Comparison of ENCODE assay signal across 38 cellular contexts in genomic region chr1:16503494-16503893, GRCh38. TPM values are rescaled to one million over a fixed set of nuclear protein-coding genes. Genes with fewer than 3 reads are reported as not detected.
"Had no signal": no experiment of that assay in that cellular context is flagged by ENCODE, and none has a peak within 500 bp of the region (broad histone marks: within the 10 kb centered on the region; RNA-seq: fewer than 3 reads in every experiment).

No MANE protein-coding gene starts in this region.

- H3K27me3 ChIP-seq: ascending aorta, cardiac muscle cell had no signal

- H3K27me3 Mint-ChIP-seq: activated CD4-positive, alpha-beta T cell treated with anti-CD3 and anti-CD28 coated beads for 36 hours; activated CD4-positive, alpha-beta T cell treated with anti-CD3 and anti-CD28 coated beads, Interleukin-2, amount 10 ng/mL, durations not matched to agents 7 days and 5 days; activated naive CD4-positive, alpha-beta T cell treated with anti-CD3 and anti-CD28 coated beads, Interleukin-2, amount 50 U/mL, for 24 hours; activated naive CD8-positive, alpha-beta T cell; activated naive CD8-positive, alpha-beta T cell treated with anti-CD3 and anti-CD28 coated beads, Interleukin-2, amount 50 U/mL, for 24 hours; activated T-cell treated with anti-CD3 and anti-CD28 coated beads, Interleukin-2, amount 50 U/mL, for 24 hours; central memory CD8-positive, alpha-beta T cell had no signal

- H3K36me3 Mint-ChIP-seq: activated naive CD8-positive, alpha-beta T cell; activated naive CD8-positive, alpha-beta T cell treated with anti-CD3 and anti-CD28 coated beads, Interleukin-2, amount 10 ng/mL, durations not matched to agents 7 days and 5 days; WTC11 had no signal

- H3K27ac ChIP-seq: ascending aorta, cardiac muscle cell, WERI-Rb-1 had no signal

- H3K9me3 Mint-ChIP-seq: activated CD4-positive, alpha-beta memory T cell treated with anti-CD3 and anti-CD28 coated beads, Interleukin-2, amount 10 ng/mL, durations not matched to agents 7 days and 5 days; activated CD4-positive, alpha-beta T cell treated with anti-CD3 and anti-CD28 coated beads, Interleukin-2, amount 10 ng/mL, durations not matched to agents 7 days and 5 days; activated naive CD4-positive, alpha-beta T cell treated with anti-CD3 and anti-CD28 coated beads, Interleukin-2, amount 10 ng/mL, durations not matched to agents 7 days and 5 days; activated naive CD4-positive, alpha-beta T cell treated with anti-CD3 and anti-CD28 coated beads, Interleukin-2, amount 50 U/mL, for 24 hours; activated naive CD8-positive, alpha-beta T cell treated with anti-CD3 and anti-CD28 coated beads, Interleukin-2, amount 50 U/mL, for 24 hours; central memory CD8-positive, alpha-beta T cell; T-helper 2 cell treated with Interferon-gamma antibody and Interleukin-4, amounts not matched to agents 5 μg/mL and 100 μg/mL, for 36 hours had no signal

- H3K4me3 ChIP-seq: ascending aorta, cardiac muscle cell had no signal

- H3K27ac Mint-ChIP-seq: activated CD4-positive, alpha-beta memory T cell treated with anti-CD3 and anti-CD28 coated beads, Interleukin-2, amount 10 ng/mL, durations not matched to agents 7 days and 5 days; activated CD4-positive, alpha-beta T cell treated with anti-CD3 and anti-CD28 coated beads for 36 hours; activated CD4-positive, alpha-beta T cell treated with anti-CD3 and anti-CD28 coated beads, Interleukin-2, amount 10 ng/mL, durations not matched to agents 7 days and 5 days; activated CD8-positive, alpha-beta memory T cell treated with anti-CD3 and anti-CD28 coated beads, Interleukin-2, amount 10 ng/mL, durations not matched to agents 7 days and 5 days; activated CD8-positive, alpha-beta T cell treated with anti-CD3 and anti-CD28 coated beads, Interleukin-2, amount 10 ng/mL, durations not matched to agents 7 days and 5 days; activated naive CD4-positive, alpha-beta T cell treated with anti-CD3 and anti-CD28 coated beads, Interleukin-2, amount 10 ng/mL, durations not matched to agents 7 days and 5 days; activated naive CD4-positive, alpha-beta T cell treated with anti-CD3 and anti-CD28 coated beads, Interleukin-2, amount 50 U/mL, for 24 hours; activated naive CD8-positive, alpha-beta T cell; activated naive CD8-positive, alpha-beta T cell treated with anti-CD3 and anti-CD28 coated beads, Interleukin-2, amount 10 ng/mL, durations not matched to agents 7 days and 5 days; activated naive CD8-positive, alpha-beta T cell treated with anti-CD3 and anti-CD28 coated beads, Interleukin-2, amount 50 U/mL, for 24 hours; activated T-cell treated with anti-CD3 and anti-CD28 coated beads, Interleukin-2, amount 50 U/mL, for 24 hours; activated T-helper 2 cell treated with anti-CD3 and anti-CD28 coated beads, Interferon-gamma antibody, Interleukin-2, Interleukin-4, amounts not matched to agents 10 μg/mL and 5 μg/mL and 100 μg/mL, durations not matched to agents 14 hours and 24 hours and 36 hours; brain; T-helper 1 cell treated with Interleukin-12 subunit alpha and Interleukin-12 subunit beta and Interleukin-4 antibody, amounts not matched to agents 30 μg/mL and 1 μg/mL, for 36 hours; T-helper 2 cell treated with Interferon-gamma antibody and Interleukin-4, amounts not matched to agents 5 μg/mL and 100 μg/mL, for 36 hours; WTC11 had no signal

- DNase-seq: activated CD4-positive, alpha-beta memory T cell treated with anti-CD3 and anti-CD28 coated beads, Interleukin-2, amount 10 ng/mL, durations not matched to agents 7 days and 5 days; activated CD4-positive, alpha-beta T cell treated with anti-CD3 and anti-CD28 coated beads for 1 hour; activated CD4-positive, alpha-beta T cell treated with anti-CD3 and anti-CD28 coated beads for 36 hours; activated CD4-positive, alpha-beta T cell treated with anti-CD3 and anti-CD28 coated beads for 48 hours; activated CD4-positive, alpha-beta T cell treated with anti-CD3 and anti-CD28 coated beads, Interleukin-2, amount 10 ng/mL, durations not matched to agents 7 days and 5 days; activated CD4-positive, alpha-beta T cell treated with anti-CD3 and anti-CD28 coated beads, Interleukin-2, amount 50 U/mL, for 48 hours; activated CD4-positive, CD25-positive, alpha-beta regulatory T cell; activated CD8-positive, alpha-beta memory T cell treated with anti-CD3 and anti-CD28 coated beads for 24 hours; activated CD8-positive, alpha-beta memory T cell treated with anti-CD3 and anti-CD28 coated beads, Interleukin-2, amount 10 ng/mL, durations not matched to agents 7 days and 5 days; activated CD8-positive, alpha-beta memory T cell treated with anti-CD3 and anti-CD28 coated beads, Interleukin-2, amount 50 U/mL, for 48 hours; activated CD8-positive, alpha-beta T cell treated with anti-CD3 and anti-CD28 coated beads, Interleukin-2, amount 10 ng/mL, durations not matched to agents 7 days and 5 days; activated effector memory CD4-positive, alpha-beta T cell treated with Interleukin-2 at 50 U/mL for 16 hours; activated gamma-delta T cell; activated naive CD4-positive, alpha-beta T cell treated with anti-CD3 and anti-CD28 coated beads, Interleukin-2, amount 10 ng/mL, durations not matched to agents 7 days and 5 days; activated naive CD4-positive, alpha-beta T cell treated with Interleukin-2 at 50 U/mL for 16 hours; activated naive CD8-positive, alpha-beta T cell treated with anti-CD3 and anti-CD28 coated beads, Interleukin-2, amount 10 ng/mL, durations not matched to agents 7 days and 5 days; activated naive CD8-positive, alpha-beta T cell treated with anti-CD3 and anti-CD28 coated beads, Interleukin-2, amount 50 U/mL, for 24 hours; activated T-cell treated with anti-CD3 and anti-CD28 coated beads, Interleukin-2, amount 50 U/mL, for 24 hours; activated T-cell treated with anti-CD3 and anti-CD28 coated beads, Interleukin-2, amount 50 U/mL, for 48 hours; amygdala; anterior cingulate cortex; caudate nucleus; cerebellar nuclear complex; T-helper 2 cell; T-helper 9 cell; WERI-Rb-1 had no signal

- H3K4me1 Mint-ChIP-seq: WTC11 had no signal

- ATAC-seq: activated CD4-positive, alpha-beta T cell treated with anti-CD3 and anti-CD28 coated beads for 36 hours; activated CD4-positive, CD25-positive, alpha-beta regulatory T cell treated with anti-CD3 and anti-CD28 coated beads, Interleukin-2, amount 50 U/mL, for 24 hours; activated CD8-positive, alpha-beta memory T cell treated with anti-CD3 and anti-CD28 coated beads, Interleukin-2, amount 10 ng/mL, durations not matched to agents 7 days and 5 days; activated CD8-positive, alpha-beta T cell treated with anti-CD3 and anti-CD28 coated beads, Interleukin-2, amount 10 ng/mL, durations not matched to agents 7 days and 5 days; activated naive CD8-positive, alpha-beta T cell treated with anti-CD3 and anti-CD28 coated beads, Interleukin-2, amount 50 U/mL, for 24 hours; WTC11 had no signal

- H3K9me3 ChIP-seq: ascending aorta had no signal

- H3K4me3 Mint-ChIP-seq: activated CD4-positive, alpha-beta memory T cell treated with anti-CD3 and anti-CD28 coated beads, Interleukin-2, amount 10 ng/mL, durations not matched to agents 7 days and 5 days; activated CD4-positive, alpha-beta T cell treated with anti-CD3 and anti-CD28 coated beads for 36 hours; activated CD4-positive, alpha-beta T cell treated with anti-CD3 and anti-CD28 coated beads, Interleukin-2, amount 10 ng/mL, durations not matched to agents 7 days and 5 days; activated CD8-positive, alpha-beta memory T cell treated with anti-CD3 and anti-CD28 coated beads, Interleukin-2, amount 10 ng/mL, durations not matched to agents 7 days and 5 days; activated CD8-positive, alpha-beta T cell treated with anti-CD3 and anti-CD28 coated beads, Interleukin-2, amount 10 ng/mL, durations not matched to agents 7 days and 5 days; activated naive CD4-positive, alpha-beta T cell treated with anti-CD3 and anti-CD28 coated beads, Interleukin-2, amount 10 ng/mL, durations not matched to agents 7 days and 5 days; activated naive CD4-positive, alpha-beta T cell treated with anti-CD3 and anti-CD28 coated beads, Interleukin-2, amount 50 U/mL, for 24 hours; activated naive CD8-positive, alpha-beta T cell; activated naive CD8-positive, alpha-beta T cell treated with anti-CD3 and anti-CD28 coated beads, Interleukin-2, amount 10 ng/mL, durations not matched to agents 7 days and 5 days; activated naive CD8-positive, alpha-beta T cell treated with anti-CD3 and anti-CD28 coated beads, Interleukin-2, amount 50 U/mL, for 24 hours; activated T-cell treated with anti-CD3 and anti-CD28 coated beads, Interleukin-2, amount 50 U/mL, for 24 hours; central memory CD8-positive, alpha-beta T cell; T-helper 1 cell treated with Interleukin-12 subunit alpha and Interleukin-12 subunit beta and Interleukin-4 antibody, amounts not matched to agents 30 μg/mL and 1 μg/mL, for 36 hours; T-helper 2 cell treated with Interferon-gamma antibody and Interleukin-4, amounts not matched to agents 5 μg/mL and 100 μg/mL, for 36 hours; WTC11 had no signal

- H3K36me3 ChIP-seq: ascending aorta, cardiac muscle cell, WERI-Rb-1 had no signal

RNA-seq across cellular contexts. Expression of gene RNU1-1, which starts 10.6 kb away (rescaled TPM):
- polyA plus RNA-seq: adipose tissue, cardiac muscle cell had no signal
